ENCODE assay signal across 22 cellular contexts in the genomic region with DNA sequence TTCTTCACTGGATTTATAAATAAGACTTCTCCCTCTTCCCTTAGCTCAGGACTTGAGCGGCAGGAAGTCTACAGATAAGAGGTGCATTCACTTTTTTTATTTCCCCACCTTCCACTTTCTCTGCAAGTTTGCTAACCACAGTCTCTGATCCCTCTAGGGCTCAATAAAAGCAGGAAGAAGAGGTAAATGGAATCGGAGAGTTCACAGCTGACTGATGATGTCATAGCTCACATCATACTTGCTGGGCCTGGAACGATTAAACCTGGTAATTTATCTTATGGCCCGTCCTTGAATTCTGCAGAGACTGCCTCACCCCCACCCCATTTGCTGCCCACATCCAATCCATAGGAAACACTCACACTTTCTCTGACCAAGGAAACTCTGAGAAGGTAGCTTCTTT.
"Had no signal": no experiment of that assay in that cellular context is flagged by ENCODE, and none has a peak within 500 bp of the region (broad histone marks: within the 10 kb centered on the region; RNA-seq: fewer than 3 reads in every experiment).

No MANE protein-coding gene starts in this region.

- DNase-seq: cortex of kidney; effector memory CD8-positive, alpha-beta T cell; erythroblast; mucosa of descending colon; naive B cell; pancreas; sigmoid colon; stimulated activated CD4-positive, alpha-beta T cell treated with anti-CD3 and anti-CD28 coated beads, Interleukin-2, amount 100 ng/mL, for 24 hours; stimulated activated CD4-positive, alpha-beta T cell treated with anti-CD3 and anti-CD28 coated beads, Interleukin-4, amount 100 ng/mL, for 24 hours; stimulated activated naive CD4-positive, alpha-beta T cell treated with Interleukin-2 at 50 U/mL for 16 hours; stomach; thyroid gland; trophoblast cell had no signal

- H3K36me3 ChIP-seq: neutrophil, pancreas, sigmoid colon, stomach, thyroid gland, vagina had no signal

- H3K36me3 Mint-ChIP-seq: mesothelial cell of epicardium; naive B cell; natural killer cell treated with Interleukin-12 subunit alpha and Interleukin-12 subunit beta and Interleukin-15 and Interleukin-18, amount 100 ng/mL, for 72 hours; stimulated activated effector memory CD8-positive, alpha-beta T cell treated with anti-CD3 and anti-CD28 coated beads, Interleukin-12 subunit alpha, Interleukin-12 subunit beta, amount 100 ng/mL, for 72 hours had no signal

- H3K27ac ChIP-seq: neutrophil, pancreas, sigmoid colon, stomach, thyroid gland, vagina had no signal

- H3K4me3 Mint-ChIP-seq: effector memory CD8-positive, alpha-beta T cell; memory B cell; mesothelial cell of epicardium; naive B cell; natural killer cell treated with Interleukin-12 subunit alpha and Interleukin-12 subunit beta and Interleukin-15 and Interleukin-18, amount 100 ng/mL, for 72 hours; neural crest cell; stimulated activated effector memory CD8-positive, alpha-beta T cell treated with anti-CD3 and anti-CD28 coated beads, Interleukin-12 subunit alpha, Interleukin-12 subunit beta, amount 100 ng/mL, for 72 hours had no signal

- ATAC-seq: effector memory CD8-positive, alpha-beta T cell; left lobe of liver; mucosa of descending colon; natural killer cell treated with Interleukin-12 subunit alpha and Interleukin-12 subunit beta and Interleukin-15 and Interleukin-18, amount 100 ng/mL, for 72 hours; pancreas; stimulated activated effector memory CD8-positive, alpha-beta T cell treated with anti-CD3 and anti-CD28 coated beads, Interleukin-12 subunit alpha, Interleukin-12 subunit beta, amount 100 ng/mL, for 72 hours had no signal

- H3K4me1 ChIP-seq: pancreas, sigmoid colon, stomach, thyroid gland had no signal

- H3K9me3 ChIP-seq: mucosa of descending colon, neutrophil, pancreas, sigmoid colon, stomach, thyroid gland, vagina had no signal

- H3K9me3 Mint-ChIP-seq: effector memory CD8-positive, alpha-beta T cell; natural killer cell treated with Interleukin-12 subunit alpha and Interleukin-12 subunit beta and Interleukin-15 and Interleukin-18, amount 100 ng/mL, for 72 hours had no signal

- H3K4me3 ChIP-seq: lung, mucosa of descending colon, pancreas, sigmoid colon, stomach, thyroid gland, vagina had no signal

- H3K27ac Mint-ChIP-seq: effector memory CD8-positive, alpha-beta T cell; memory B cell; mesothelial cell of epicardium; naive B cell; natural killer cell treated with Interleukin-12 subunit alpha and Interleukin-12 subunit beta and Interleukin-15 and Interleukin-18, amount 100 ng/mL, for 72 hours; stimulated activated effector memory CD8-positive, alpha-beta T cell treated with anti-CD3 and anti-CD28 coated beads, Interleukin-12 subunit alpha, Interleukin-12 subunit beta, amount 100 ng/mL, for 72 hours had no signal

- H3K4me1 Mint-ChIP-seq: memory B cell; naive B cell; stimulated activated effector memory CD8-positive, alpha-beta T cell treated with anti-CD3 and anti-CD28 coated beads, Interleukin-12 subunit alpha, Interleukin-12 subunit beta, amount 100 ng/mL, for 72 hours had no signal

- H3K27me3 ChIP-seq: pancreas, stomach, thyroid gland, vagina had no signal
